Comparison of ENCODE assay signal across 17 cellular contexts in the genomic region with DNA sequence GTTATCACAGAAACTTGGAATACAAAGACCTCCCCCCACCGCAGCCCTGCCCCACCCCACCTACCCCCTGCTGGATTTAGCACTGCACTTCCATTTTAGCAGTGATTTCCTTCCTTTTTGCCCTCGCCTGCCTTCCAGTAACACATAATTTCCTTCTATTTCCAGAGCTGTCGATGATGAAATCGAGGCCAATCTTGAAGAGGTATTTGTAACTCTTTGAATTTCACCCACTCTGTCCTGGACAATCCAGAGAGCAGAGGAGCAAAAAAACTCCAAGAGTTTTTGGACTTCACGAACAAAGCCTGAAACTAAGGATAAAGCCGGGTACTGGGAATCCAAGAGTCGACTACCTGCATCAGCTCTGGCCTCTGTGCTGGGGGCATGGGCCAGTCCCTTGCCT. TPM values are rescaled to one million over a fixed set of nuclear protein-coding genes. Genes with fewer than 3 reads are reported as not detected.
DNase-seq lines count a peak whose midpoint lies in the region; ATAC-seq and TF ChIP-seq lines count a peak whose summit lies in the region.
"Had no signal": no experiment of that assay in that cellular context is flagged by ENCODE, and none has a peak within 500 bp of the region (broad histone marks: within the 10 kb centered on the region; RNA-seq: fewer than 3 reads in every experiment).

No MANE protein-coding gene starts in this region.

- intact Hi-C loops in sigmoid colon (cut with DNase I) (no loop called here), psoas muscle (cut with DNase I) (no loop called here)

- no peak for TF ChIP-seq EP300 in sigmoid colon (IDR thresholded peaks at IDR 0.05)

- H3K9me3 ChIP-seq in adipocyte (ENCODE audit: control insufficient read depth, low read length), result no peaks in the 10 kb centered on the region
- no peaks in the 10 kb centered on the region for H3K9me3 ChIP-seq in sigmoid colon
- no peaks in the 10 kb centered on the region for H3K9me3 ChIP-seq in psoas muscle

- H3K4me1 ChIP-seq in adipocyte (ENCODE audit: control insufficient read depth, insufficient read depth, low read length) (peaks cover 26% of the 10 kb centered on the region), sigmoid colon (no peaks in the 10 kb centered on the region), psoas muscle (no peaks in the 10 kb centered on the region)

- H3K27ac ChIP-seq in sigmoid colon, result no peak overlapping the region
- H3K27ac ChIP-seq in psoas muscle, result no peak overlapping the region
- H3K27ac ChIP-seq: KMS-11 had no signal

- H3K36me3 ChIP-seq in adipocyte (ENCODE audit: control insufficient read depth, insufficient read depth, low read length, severe bottlenecking) (peaks cover 96% of the 10 kb centered on the region), sigmoid colon (peaks cover 15 to 99% (median 65%) of the 10 kb centered on the region in 4 donors), psoas muscle (ENCODE audit: insufficient read depth in 1 of 2, low read depth in 1 of 2) (peaks cover 29 to 97% of the 10 kb centered on the region in 2 donors)

- peak overlapping the region; percentile 1 for H3K9ac ChIP-seq in adipocyte (ENCODE audit: low read length)
- H3K9ac ChIP-seq: KMS-11 had no signal

- WGBS in sigmoid colon, 2 donors, result 88 to 95% methylated on average over 7 of the region's 7 CpGs
- WGBS in psoas muscle, 3 donors, result 80 to 85% (median 84%) methylated on average over 7 of the region's 7 CpGs

- TF ChIP-seq POLR2A in sigmoid colon (IDR thresholded peaks at IDR 0.05), result no peak

- DNase-seq in D341Med (ENCODE audit: low spot score) (peak; percentile 16), adipocyte (ENCODE audit: low read depth) (peak; percentile 55), fibroblast of villous mesenchyme (ENCODE audit: low read depth) (peak; percentile 38), sigmoid colon (peak; percentile 4), psoas muscle (no peak)
- DNase-seq in effector CD4-positive, alpha-beta T cell, result no peak
- DNase-seq: CD8-positive, alpha-beta T cell; DMS 273 treated with DMSO at 0.1 percent for 48 hours; GOT3; NCI-H1092 treated with DMSO at 0.1 percent for 48 hours; NCI-H1694 treated with DMSO at 0.1 percent for 48 hours; NCI-H446 treated with DMSO at 0.1 percent for 48 hours; NCI-H82 had no signal

- H3K4me3 ChIP-seq in adipocyte (ENCODE audit: low read length), result no peak overlapping the region
- H3K4me3 ChIP-seq in fibroblast of villous mesenchyme (ENCODE audit: low read depth, low read length), result no peak overlapping the region
- no peak overlapping the region for H3K4me3 ChIP-seq in sigmoid colon
- H3K4me3 ChIP-seq in psoas muscle, result no peak overlapping the region

- ATAC-seq in HG02970 (IDR thresholded peaks at IDR 0.05; ENCODE audit: low FRiP score, unreplicated experiment), result no peak
- no peak for ATAC-seq in psoas muscle
- ATAC-seq: CD8-positive, alpha-beta T cell; Panc1; Right ventricle myocardium inferior had no signal

- TF ChIP-seq CTCF in fibroblast of villous mesenchyme (IDR thresholded peaks at IDR 0.05; ENCODE audit: insufficient read depth, low read depth, low read length), result no peak
- no peak for TF ChIP-seq CTCF in sigmoid colon (IDR thresholded peaks at IDR 0.05)
- no peak for TF ChIP-seq CTCF in psoas muscle (IDR thresholded peaks at IDR 0.05)

- H3K27me3 ChIP-seq in adipocyte (replicated peaks; ENCODE audit: control insufficient read depth, insufficient read depth, low read length) (no peaks in the 10 kb centered on the region), sigmoid colon (no peaks in the 10 kb centered on the region), psoas muscle (ENCODE audit: insufficient read depth in 3 of 3, low read length in 2 of 3) (no peaks in the 10 kb centered on the region)

RNA-seq across cellular contexts. Expression of a gene that starts 49.1 kb away (rescaled TPM):
- total RNA-seq in fibroblast of villous mesenchyme, result 408 and 512 TPM in 2 replicates
- 100 to 1,000 TPM in 1 of 4 donors, 10 to 100 TPM in 3; 67.3 to 154 (median 73.6) TPM for total RNA-seq in sigmoid colon
- polyA plus RNA-seq in sigmoid colon, result 100 to 1,000 TPM; 135 to 266 (median 158) TPM
- total RNA-seq in psoas muscle, result 100 to 1,000 TPM in 3 of 4 donors, 10 to 100 TPM in 1; 77.1 to 151 (median 105) TPM
- 100 to 1,000 TPM in 1 of 3 donors, 10 to 100 TPM in 2; 47.6 to 157 (median 73.2) TPM for polyA plus RNA-seq in psoas muscle

Comparison
In these comparisons a context has a peak if more than half of its experiments do, and no peak if none do; other contexts are left out.
1. DNase-seq: peak in D341Med (single experiment), adipocyte (single experiment), fibroblast of villous mesenchyme (single experiment) and sigmoid colon (single experiment); none in psoas muscle (0 of 2) and effector CD4-positive, alpha-beta T cell (single experiment).